25 cellular contexts compared by ENCODE assay signal in the genomic region with DNA sequence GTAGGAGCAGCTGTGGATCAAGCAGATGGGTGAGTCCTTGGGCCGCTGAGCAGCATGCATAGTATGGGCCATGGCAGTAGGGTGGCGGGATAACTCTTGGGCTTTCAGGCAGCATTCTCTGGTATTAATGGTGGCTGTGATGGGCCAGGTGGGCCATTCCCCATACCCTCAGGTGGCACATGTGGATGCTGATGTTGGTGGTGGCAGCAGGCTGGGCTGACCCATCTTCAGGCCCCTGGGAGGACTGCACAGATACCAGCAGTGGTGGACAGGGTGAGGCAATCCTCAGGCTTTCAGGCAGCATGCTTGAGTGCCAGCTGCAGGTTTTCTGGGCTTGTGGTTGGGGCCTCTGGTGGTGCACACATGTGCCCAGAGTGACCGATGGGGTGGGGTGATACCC. TPM values are rescaled to one million over a fixed set of nuclear protein-coding genes. Genes with fewer than 3 reads are reported as not detected.
"Had no signal": no experiment of that assay in that cellular context is flagged by ENCODE, and none has a peak within 500 bp of the region (broad histone marks: within the 10 kb centered on the region; RNA-seq: fewer than 3 reads in every experiment).

No MANE protein-coding gene starts in this region.

- H3K36me3 ChIP-seq: esophagus muscularis mucosa, heart right ventricle, left ventricle myocardium inferior, lower lobe of right lung, sigmoid colon, thoracic aorta, tibial nerve, upper lobe of left lung, uterus had no signal

- DNase-seq: dermis blood vessel endothelial cell; effector memory CD4-positive, alpha-beta T cell; foreskin keratinocyte; glutamatergic neuron; heart right ventricle; hippocampal formation; left ventricle myocardium inferior; lower lobe of right lung; sigmoid colon; stimulated activated CD4-positive, alpha-beta T cell treated with anti-CD3 and anti-CD28 coated beads, Interleukin-4, amount 100 ng/mL, for 4 hours; stimulated activated naive CD8-positive, alpha-beta T cell treated with anti-CD3 and anti-CD28 coated beads, Interleukin-15, Interleukin-2, amounts not matched to agents 100 U/mL and 50 U/mL, for 24 hours; substantia nigra; uterus had no signal

- H3K79me2 ChIP-seq: parathyroid adenoma had no signal

- FAIRE-seq: endothelial cell of umbilical vein had no signal

- H3K4me1 ChIP-seq: esophagus muscularis mucosa, foreskin keratinocyte, heart right ventricle, left ventricle myocardium inferior, lower lobe of right lung, parathyroid adenoma, sigmoid colon, tibial nerve, upper lobe of left lung, uterus had no signal

- H3K9ac ChIP-seq: parathyroid adenoma had no signal

- H3K9me3 ChIP-seq: sigmoid colon, thoracic aorta, upper lobe of left lung, uterus had no signal

- H3K4me3 ChIP-seq: coronary artery, esophagus muscularis mucosa, heart right ventricle, left ventricle myocardium inferior, lower lobe of right lung, sigmoid colon, thoracic aorta, tibial nerve, upper lobe of left lung, uterus had no signal

- ATAC-seq: foreskin keratinocyte; stimulated activated memory B cell treated with anti-CD40 and anti-IgM and Interleukin-4, amounts not matched to agents 10 μg/mL and 1 μg/mL and 100 μg/mL, for 72 hours; stimulated activated naive CD8-positive, alpha-beta T cell treated with anti-CD3 and anti-CD28 coated beads, Interleukin-15, Interleukin-2, amounts not matched to agents 100 U/mL and 50 U/mL, for 24 hours had no signal

- H3K27me3 ChIP-seq: esophagus muscularis mucosa, foreskin keratinocyte, heart right ventricle, sigmoid colon, tibial nerve, upper lobe of left lung, uterus had no signal

- H3K27ac ChIP-seq: coronary artery, esophagus muscularis mucosa, foreskin keratinocyte, heart right ventricle, left ventricle myocardium inferior, lower lobe of right lung, parathyroid adenoma, sigmoid colon, thoracic aorta, tibial nerve, upper lobe of left lung, uterus had no signal

- H2AFZ ChIP-seq: parathyroid adenoma had no signal

RNA-seq across cellular contexts. Expression of gene C6, which starts 27.1 kb away (rescaled TPM):
- total RNA-seq: dermis blood vessel endothelial cell, endothelial cell of umbilical vein, epithelial cell of proximal tubule, fibroblast of lung, foreskin keratinocyte, kidney epithelial cell, skeletal muscle tissue had no signal
- polyA plus RNA-seq: endothelial cell of umbilical vein, foreskin keratinocyte had no signal
